In genomic region chr10:97534746-97535367, GRCh38 we compare ENCODE assay signal across 9 cellular contexts. TPM values are rescaled to one million over a fixed set of nuclear protein-coding genes. Genes with fewer than 3 reads are reported as not detected.
DNase-seq lines count a peak whose midpoint lies in the region; ATAC-seq and TF ChIP-seq lines count a peak whose summit lies in the region.
"Had no signal": no experiment of that assay in that cellular context is flagged by ENCODE, and none has a peak within 500 bp of the region (broad histone marks: within the 10 kb centered on the region; RNA-seq: fewer than 3 reads in every experiment).

No MANE protein-coding gene starts in this region.

- H3K4me3 Mint-ChIP-seq in Caco-2 (ENCODE audit: unreplicated experiment) = no peak overlapping the region
- no peak overlapping the region for H3K4me3 Mint-ChIP-seq in activated CD8-positive, alpha-beta memory T cell treated with anti-CD3 and anti-CD28 coated beads, Interleukin-2, amount 10 ng/mL, durations not matched to agents 7 days and 5 days
- H3K4me3 Mint-ChIP-seq: dendritic cell treated with granulocyte-macrophage colony-stimulating factor and Interleukin-4, amounts not matched to agents 40 ng/mL and 50 ng/mL, for 4 days had no signal

- H3K27me3 Mint-ChIP-seq in Caco-2 (ENCODE audit: insufficient read depth, unreplicated experiment) = no peaks in the 10 kb centered on the region
- no peaks in the 10 kb centered on the region for H3K27me3 Mint-ChIP-seq in activated CD8-positive, alpha-beta memory T cell treated with anti-CD3 and anti-CD28 coated beads, Interleukin-2, amount 10 ng/mL, durations not matched to agents 7 days and 5 days
- H3K27me3 Mint-ChIP-seq: dendritic cell treated with granulocyte-macrophage colony-stimulating factor and Interleukin-4, amounts not matched to agents 40 ng/mL and 50 ng/mL, for 4 days had no signal

- peak; percentile 34 to 47 for TF ChIP-seq CTCF in Caco-2 (IDR thresholded peaks at IDR 0.05; ENCODE audit: insufficient read depth in 1 of 2, low read depth in 1 of 2, low read length in 1 of 2, severe bottlenecking in 1 of 2, unreplicated experiment in 1 of 2)

- H3K4me1 Mint-ChIP-seq in Caco-2 (ENCODE audit: low read depth, unreplicated experiment) = peaks cover 2% of the 10 kb centered on the region
- no peaks in the 10 kb centered on the region for H3K4me1 Mint-ChIP-seq in activated CD8-positive, alpha-beta memory T cell treated with anti-CD3 and anti-CD28 coated beads, Interleukin-2, amount 10 ng/mL, durations not matched to agents 7 days and 5 days

- no peaks in the 10 kb centered on the region for H3K36me3 ChIP-seq in Caco-2 (ENCODE audit: control insufficient read depth, insufficient read depth, low read length)

- no peak overlapping the region for H3K4me3 ChIP-seq in Caco-2 (ENCODE audit: low read depth, low read length)

- peak in 1 of 2 experiments; percentile 39 for DNase-seq in Caco-2
- peak; percentile 52 for DNase-seq in activated CD8-positive, alpha-beta memory T cell treated with anti-CD3 and anti-CD28 coated beads, Interleukin-2, amount 10 ng/mL, durations not matched to agents 7 days and 5 days
- peak in 40 of 42 donors; percentile 20 to 86 (median 65) for DNase-seq in head of caudate nucleus
- peak; percentile 46 for DNase-seq in stimulated activated CD4-positive, alpha-beta T cell treated with anti-CD3 and anti-CD28 coated beads, Interleukin-4, amount 100 ng/mL, for 24 hours
- DNase-seq in NCI-H128 (lab: John Stamatoyannopoulos, UW; ENCODE audit: unreplicated experiment) = no peak
- DNase-seq in NCI-H2171 treated with DMSO at 0.1 percent for 48 hours (lab: John Stamatoyannopoulos, UW) = no peak
- DNase-seq in activated gamma-delta T cell treated with Interleukin-2 at 50 U/mL for 16 hours = no peak

- ATAC-seq in HG02798 (IDR thresholded peaks at IDR 0.05; ENCODE audit: poor library complexity, unreplicated experiment) = peak; percentile 48
- peak; percentile 73 for ATAC-seq in activated CD8-positive, alpha-beta memory T cell treated with anti-CD3 and anti-CD28 coated beads, Interleukin-2, amount 10 ng/mL, durations not matched to agents 7 days and 5 days

- no peaks in the 10 kb centered on the region for H3K9me3 ChIP-seq in Caco-2

- H3K27me3 ChIP-seq in Caco-2 (replicated peaks; ENCODE audit: control insufficient read depth, insufficient read depth, low read length) = no peaks in the 10 kb centered on the region

- intact Hi-C loops in Caco-2 (cut with micrococcal nuclease; ENCODE audit: unreplicated experiment) (no loop called here), head of caudate nucleus (cut with DNase I) (no loop called here)

- no peaks in the 10 kb centered on the region for H3K36me3 Mint-ChIP-seq in Caco-2 (ENCODE audit: insufficient read depth, unreplicated experiment)
- no peaks in the 10 kb centered on the region for H3K36me3 Mint-ChIP-seq in activated CD8-positive, alpha-beta memory T cell treated with anti-CD3 and anti-CD28 coated beads, Interleukin-2, amount 10 ng/mL, durations not matched to agents 7 days and 5 days

- CTCF ChIA-PET in Caco-2 (lab: Charles Lee) = no interaction called here
- CTCF ChIA-PET in activated CD8-positive, alpha-beta memory T cell treated with anti-CD3 and anti-CD28 coated beads, Interleukin-2, amount 10 ng/mL, durations not matched to agents 7 days and 5 days (lab: Charles Lee) = interaction anchor here (1.0 to 4.0 kb wide), 10 partner anchors 12 to 301 kb away, joined by 3 to 35 read pairs (median 4); no protein-coding TSS in a partner anchor

- no peak overlapping the region for H3K27ac Mint-ChIP-seq in Caco-2 (ENCODE audit: unreplicated experiment)
- H3K27ac Mint-ChIP-seq in activated CD8-positive, alpha-beta memory T cell treated with anti-CD3 and anti-CD28 coated beads, Interleukin-2, amount 10 ng/mL, durations not matched to agents 7 days and 5 days = no peak overlapping the region
- H3K27ac Mint-ChIP-seq: dendritic cell treated with granulocyte-macrophage colony-stimulating factor and Interleukin-4, amounts not matched to agents 40 ng/mL and 50 ng/mL, for 4 days had no signal

- POLR2A ChIA-PET in Caco-2 (lab: Charles Lee) = no interaction called here

- peaks cover 7% of the 10 kb centered on the region for H3K4me1 ChIP-seq in Caco-2

- BruUV-seq in Caco-2 (replicated peaks; lab: Mats Ljungman, UMichigan) = no TSS peak

- no peaks in the 10 kb centered on the region for H3K9me3 Mint-ChIP-seq in Caco-2 (ENCODE audit: unreplicated experiment)
- H3K9me3 Mint-ChIP-seq in activated CD8-positive, alpha-beta memory T cell treated with anti-CD3 and anti-CD28 coated beads, Interleukin-2, amount 10 ng/mL, durations not matched to agents 7 days and 5 days (ENCODE audit: low read depth) = no peaks in the 10 kb centered on the region
- H3K9me3 Mint-ChIP-seq: dendritic cell treated with granulocyte-macrophage colony-stimulating factor and Interleukin-4, amounts not matched to agents 40 ng/mL and 50 ng/mL, for 4 days had no signal

RNA-seq across cellular contexts. Expression of gene UBTD1, which starts 36.1 kb away (rescaled TPM):
- total RNA-seq in Caco-2 (2022) = 11.4 and 11.7 TPM in 2 replicates
- 1 to 10 TPM in 1 of 2 experiments, under 1 TPM in 1; 0.88 to 1.3 TPM for total RNA-seq in activated CD8-positive, alpha-beta memory T cell treated with anti-CD3 and anti-CD28 coated beads, Interleukin-2, amount 10 ng/mL, durations not matched to agents 7 days and 5 days

RNA-seq across cellular contexts. Expression of gene MMS19, which starts 36.6 kb away (rescaled TPM):
- 105 and 112 TPM in 2 replicates for total RNA-seq in Caco-2 (2022)
- 10 to 100 TPM; 81.1 to 81.6 TPM for total RNA-seq in activated CD8-positive, alpha-beta memory T cell treated with anti-CD3 and anti-CD28 coated beads, Interleukin-2, amount 10 ng/mL, durations not matched to agents 7 days and 5 days

RNA-seq across cellular contexts. Expression of gene ANKRD2, which starts 37.7 kb away (rescaled TPM):
- 0.23 TPM in 1 of 2 replicates, not detected in the other for total RNA-seq in Caco-2 (2022)
- total RNA-seq in activated CD8-positive, alpha-beta memory T cell treated with anti-CD3 and anti-CD28 coated beads, Interleukin-2, amount 10 ng/mL, durations not matched to agents 7 days and 5 days = under 1 TPM; 0.26 to 0.67 TPM

RNA-seq across cellular contexts. Expression of gene HOGA1, which starts 49.3 kb away (rescaled TPM):
- 0.50 and 0.67 TPM in 2 replicates for total RNA-seq in Caco-2 (2022)
- total RNA-seq in activated CD8-positive, alpha-beta memory T cell treated with anti-CD3 and anti-CD28 coated beads, Interleukin-2, amount 10 ng/mL, durations not matched to agents 7 days and 5 days = not detected

RNA-seq across cellular contexts. Expression of gene C10orf62, which starts 54.7 kb away (rescaled TPM):
- not detected in 2 replicates for total RNA-seq in Caco-2 (2022)
- not detected for total RNA-seq in activated CD8-positive, alpha-beta memory T cell treated with anti-CD3 and anti-CD28 coated beads, Interleukin-2, amount 10 ng/mL, durations not matched to agents 7 days and 5 days

Comparison
In these comparisons a context has a peak if more than half of its experiments do, and no peak if none do; other contexts are left out.
1. DNase-seq: peak in activated CD8-positive, alpha-beta memory T cell treated with anti-CD3 and anti-CD28 coated beads, Interleukin-2, amount 10 ng/mL, durations not matched to agents 7 days and 5 days (single experiment), head of caudate nucleus (40 of 42) and stimulated activated CD4-positive, alpha-beta T cell treated with anti-CD3 and anti-CD28 coated beads, Interleukin-4, amount 100 ng/mL, for 24 hours (single experiment); none in NCI-H128 (single experiment), NCI-H2171 treated with DMSO at 0.1 percent for 48 hours (single experiment) and activated gamma-delta T cell treated with Interleukin-2 at 50 U/mL for 16 hours (single experiment).